ENCODE assay signal across 1 cellular context in the genomic region with DNA sequence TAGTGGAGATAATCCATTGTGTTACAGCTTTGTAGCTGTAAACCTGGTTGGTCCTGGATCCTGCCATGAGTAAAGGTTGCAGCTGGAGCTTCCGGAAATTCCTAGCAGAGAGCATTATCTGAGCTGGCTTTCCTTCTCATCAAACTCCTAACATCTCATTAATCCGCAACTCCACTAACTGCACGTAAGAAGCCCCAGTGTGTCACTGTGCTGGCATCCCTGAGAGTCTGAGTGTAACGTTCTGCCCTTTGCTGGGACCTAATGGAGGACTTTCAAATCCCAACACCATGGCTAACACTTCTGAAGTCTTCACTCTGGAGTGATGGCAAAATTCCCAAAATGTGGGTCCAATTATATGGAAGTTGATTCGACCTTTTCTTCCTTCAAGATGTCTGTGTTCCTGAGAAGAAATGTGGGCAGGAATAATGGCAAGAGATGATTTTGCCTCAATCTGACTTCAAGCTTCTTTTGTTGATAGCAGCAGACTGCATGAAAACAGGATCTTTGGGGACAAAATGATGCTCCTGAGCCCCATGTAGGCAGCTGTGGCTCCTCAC.
TF ChIP-seq lines count a peak whose summit lies in the region.

No MANE protein-coding gene starts in this region.

TF ChIP-seq in H1, 55 proteins besides CTCF, POLR2A, EP300 and RAD21 (continued from another document):
- TF ChIP-seq GTF2F1 (IDR thresholded peaks at IDR 0.05; ENCODE audit: borderline replicate concordance, low read depth, low read length): no peak
- TF ChIP-seq CTBP2 (IDR thresholded peaks at IDR 0.05; ENCODE audit: borderline replicate concordance, insufficient read depth, insufficient read length, low read length): no peak
- no peak for TF ChIP-seq USF2 (IDR thresholded peaks at IDR 0.05; ENCODE audit: low read length)
- TF ChIP-seq TAF1 (IDR thresholded peaks at IDR 0.05; ENCODE audit: low read depth, low read length): no peak
- TF ChIP-seq, protein P1, sequence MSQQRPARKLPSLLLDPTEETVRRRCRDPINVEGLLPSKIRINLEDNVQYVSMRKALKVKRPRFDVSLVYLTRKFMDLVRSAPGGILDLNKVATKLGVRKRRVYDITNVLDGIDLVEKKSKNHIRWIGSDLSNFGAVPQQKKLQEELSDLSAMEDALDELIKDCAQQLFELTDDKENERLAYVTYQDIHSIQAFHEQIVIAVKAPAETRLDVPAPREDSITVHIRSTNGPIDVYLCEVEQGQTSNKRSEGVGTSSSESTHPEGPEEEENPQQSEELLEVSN (IDR thresholded peaks at IDR 0.05): no peak
- no peak for TF ChIP-seq BRCA1 (IDR thresholded peaks at IDR 0.05; ENCODE audit: low read depth, low read length)
- no peak for TF ChIP-seq POU5F1 (IDR thresholded peaks at IDR 0.05; ENCODE audit: low read depth, low read length)
- TF ChIP-seq KDM1A (IDR thresholded peaks at IDR 0.05; ENCODE audit: borderline replicate concordance, low read length): no peak
- TF ChIP-seq ZNF274 (IDR thresholded peaks at IDR 0.05; ENCODE audit: borderline replicate concordance, extremely low read depth, low read length): no peak
